In genomic region chr7:44520574-44520973, GRCh38 we compare ENCODE assay signal across 2 cellular contexts.
TF ChIP-seq lines count a peak whose summit lies in the region.

No MANE protein-coding gene starts in this region.

TF ChIP-seq in A549, 52 proteins besides CTCF, POLR2A, EP300 and RAD21:
- TF ChIP-seq FOSB (CRISPR knock-in tag; IDR thresholded peaks at IDR 0.05) (no peak), HOXA7 (CRISPR knock-in tag; IDR thresholded peaks at IDR 0.05) (no peak), CHD2 (IDR thresholded peaks at IDR 0.05; ENCODE audit: low read length, partially characterized antibody) (no peak), JUN (IDR thresholded peaks at IDR 0.05) (no peak), HDAC2 (IDR thresholded peaks at IDR 0.05) (no peak), NFE2L2 (conservative IDR thresholded peaks at IDR 0.05; ENCODE audit: low read length) (no peak), MAZ (IDR thresholded peaks at IDR 0.05; ENCODE audit: borderline replicate concordance, low read depth, low read length) (no peak)

TF ChIP-seq in H1, 55 proteins besides CTCF, POLR2A, EP300 and RAD21:
- no peak for TF ChIP-seq SIRT6 (IDR thresholded peaks at IDR 0.05; ENCODE audit: low read length)
- no peak for TF ChIP-seq CEBPB (IDR thresholded peaks at IDR 0.05; ENCODE audit: low read depth, low read length)
- no peak for TF ChIP-seq HDAC6 (IDR thresholded peaks at IDR 0.05; ENCODE audit: low read depth, low read length)
- TF ChIP-seq, protein P1, sequence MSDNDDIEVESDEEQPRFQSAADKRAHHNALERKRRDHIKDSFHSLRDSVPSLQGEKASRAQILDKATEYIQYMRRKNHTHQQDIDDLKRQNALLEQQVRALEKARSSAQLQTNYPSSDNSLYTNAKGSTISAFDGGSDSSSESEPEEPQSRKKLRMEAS (IDR thresholded peaks at IDR 0.05): no peak
- TF ChIP-seq, protein P2, sequence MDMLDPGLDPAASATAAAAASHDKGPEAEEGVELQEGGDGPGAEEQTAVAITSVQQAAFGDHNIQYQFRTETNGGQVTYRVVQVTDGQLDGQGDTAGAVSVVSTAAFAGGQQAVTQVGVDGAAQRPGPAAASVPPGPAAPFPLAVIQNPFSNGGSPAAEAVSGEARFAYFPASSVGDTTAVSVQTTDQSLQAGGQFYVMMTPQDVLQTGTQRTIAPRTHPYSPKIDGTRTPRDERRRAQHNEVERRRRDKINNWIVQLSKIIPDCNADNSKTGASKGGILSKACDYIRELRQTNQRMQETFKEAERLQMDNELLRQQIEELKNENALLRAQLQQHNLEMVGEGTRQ (IDR thresholded peaks at IDR 0.05; ENCODE audit: low read length): no peak
- no peak for TF ChIP-seq CHD1 (IDR thresholded peaks at IDR 0.05; ENCODE audit: low read depth, low read length)
- no peak for TF ChIP-seq SP1 (IDR thresholded peaks at IDR 0.05; ENCODE audit: low read depth, low read length)
- TF ChIP-seq SRF (IDR thresholded peaks at IDR 0.05; ENCODE audit: low read depth, low read length): no peak
- no peak for TF ChIP-seq RFX5 (IDR thresholded peaks at IDR 0.05; ENCODE audit: borderline replicate concordance, low read depth, low read length)
- no peak for TF ChIP-seq TCF12 (IDR thresholded peaks at IDR 0.05; ENCODE audit: low read depth, low read length)
- TF ChIP-seq BCL11A (IDR thresholded peaks at IDR 0.05; ENCODE audit: low read depth in 2 of 2, low read length in 2 of 2): no peak
